Comparison of ENCODE assay signal across 8 cellular contexts in genomic region chr19:40610396-40611064, GRCh38. TPM values are rescaled to one million over a fixed set of nuclear protein-coding genes. Genes with fewer than 3 reads are reported as not detected.
DNase-seq lines count a peak whose midpoint lies in the region; ATAC-seq, FAIRE-seq and TF ChIP-seq lines count a peak whose summit lies in the region.

No MANE protein-coding gene starts in this region.

- H3K9me3 ChIP-seq in liver (ENCODE audit: control insufficient read depth in 4 of 4, low read length in 3 of 4) = no peaks in the 10 kb centered on the region

- H3K4me3 ChIP-seq in HFF-Myc (replicated peaks; ENCODE audit: low read depth, low read length) = peak overlapping the region; percentile 25; the same call in 1 of the 2 replicates
- peak overlapping the region in 1 of 3 donors; percentile 1 for H3K4me3 ChIP-seq in liver (ENCODE audit: low read depth in 1 of 3, low read length in 3 of 3)

- peaks cover 10 to 29% (median 12%) of the 10 kb centered on the region in 4 donors for H3K4me1 ChIP-seq in liver (ENCODE audit: control insufficient read depth in 4 of 4, insufficient read depth in 4 of 4, low read length in 3 of 4)

- no peak for ATAC-seq in HG02852 (IDR thresholded peaks at IDR 0.05; ENCODE audit: unreplicated experiment)

- FAIRE-seq in HTR-8/SVneo (lab: Jason Lieb, UNC) = no peak

- TF ChIP-seq RAD21 in liver (IDR thresholded peaks at IDR 0.05) = no peak

- no peak overlapping the region for H3K9ac ChIP-seq in liver (ENCODE audit: low read depth in 1 of 2, low read length in 2 of 2)

- in situ Hi-C loops in T47D (cut with HindIII; ENCODE audit: low pct_unique_long_range_greater_than_20kb, low sequenced_read_pairs) = no loop called here

- WGBS in liver = 20% methylated on average over 29 of the region's 29 CpGs

- H3K27me3 ChIP-seq in liver (ENCODE audit: control insufficient read depth in 4 of 4, insufficient read depth in 4 of 4, low read length in 3 of 4) = peaks cover 0 to 4% (median 1%) of the 10 kb centered on the region in 4 donors

- TF ChIP-seq CTCF in HFF-Myc (IDR thresholded peaks at IDR 0.05; ENCODE audit: low read depth, low read length, missing control alignments) (no peak), liver (IDR thresholded peaks at IDR 0.05; ENCODE audit: low read depth, low read length, missing input control) (no peak)

- DNase-seq in HFF-Myc (ENCODE audit: extremely low read depth, low read depth) = no peak
- DNase-seq in T-helper 1 cell = peak; percentile 58 to 84 (median 66)
- DNase-seq in T47D (ENCODE audit: low read depth in 1 of 2, low spot score in 1 of 2) = peak; percentile 60 to 66
- peak; percentile 50 for DNase-seq in stimulated activated naive CD4-positive, alpha-beta T cell treated with Interleukin-2 at 50 U/mL for 16 hours (lab: John Stamatoyannopoulos, UW)
- DNase-seq in HTR-8/SVneo (ENCODE audit: insufficient read length, low spot score) = no peak
- DNase-seq in NCI-H82 treated with DMSO at 0.1 percent for 48 hours (lab: John Stamatoyannopoulos, UW; ENCODE audit: unreplicated experiment) = no peak

- peak overlapping the region; percentile 51 to 58 for H3K27ac ChIP-seq in liver (ENCODE audit: low read depth in 1 of 2, low read length in 2 of 2)

- peaks cover 0 to 1% (median 0%) of the 10 kb centered on the region in 4 donors for H3K36me3 ChIP-seq in liver (ENCODE audit: control insufficient read depth in 4 of 4, insufficient read depth in 3 of 4, low read depth in 1 of 4, low read length in 3 of 4)

TF ChIP-seq in liver, 16 proteins besides CTCF, POLR2A, EP300 and RAD21:
- TF ChIP-seq MAX (IDR thresholded peaks at IDR 0.05) (no peak), YY1 (IDR thresholded peaks at IDR 0.05) (no peak)
TF ChIP-seq in liver: peak in this region for 0.

RNA-seq across cellular contexts. Expression of gene LTBP4, which starts 9.4 kb away (rescaled TPM):
- total RNA-seq in liver = 10 to 100 TPM; 14.0 to 21.6 TPM
- polyA plus RNA-seq in liver = 10 to 100 TPM in 1 of 2 donors, 1 to 10 TPM in 1; 9.6 to 28.7 TPM

RNA-seq across cellular contexts. Expression of gene SHKBP1, which starts 33.9 kb away (rescaled TPM):
- total RNA-seq in liver = 10 to 100 TPM; 10.1 to 11.0 TPM
- 10 to 100 TPM; 19.8 to 22.9 TPM for polyA plus RNA-seq in liver

Comparison
In these comparisons a context has a peak if more than half of its experiments do, and no peak if none do; other contexts are left out.
1. DNase-seq: peak in T-helper 1 cell (5 of 5), T47D (2 of 2) and stimulated activated naive CD4-positive, alpha-beta T cell treated with Interleukin-2 at 50 U/mL for 16 hours (single experiment); none in HFF-Myc (single experiment), HTR-8/SVneo (single experiment) and NCI-H82 treated with DMSO at 0.1 percent for 48 hours (single experiment).